In genomic region chr12:63931703-63932102, GRCh38 we compare ENCODE assay signal across 17 cellular contexts.
"Had no signal": no experiment of that assay in that cellular context is flagged by ENCODE, and none has a peak within 500 bp of the region (broad histone marks: within the 10 kb centered on the region; RNA-seq: fewer than 3 reads in every experiment).

No MANE protein-coding gene starts in this region.

- H3K27ac ChIP-seq: right atrium auricular region, thyroid gland had no signal

- DNase-seq: activated B cell treated with CpG ODN at 0.5 μM for 24 hours; activated CD4-positive, alpha-beta T cell treated with anti-CD3 and anti-CD28 coated beads, Interleukin-2, amount 10 ng/mL, durations not matched to agents 24 days and 14 days; activated naive CD8-positive, alpha-beta T cell treated with anti-CD3 and anti-CD28 coated beads for 36 hours; effector memory CD4-positive, alpha-beta T cell; erythroblast; glutamatergic neuron; kidney glomerular epithelial cell; left ventricle myocardium superior; mesendoderm; occipital lobe; small intestine; SW 1271; thyroid gland had no signal

- H3K9me3 ChIP-seq: right atrium auricular region, thyroid gland had no signal

- H3K27me3 ChIP-seq: right atrium auricular region, thyroid gland had no signal

- FAIRE-seq: bronchial epithelial cell, small intestine, TTC549, urothelium cell line had no signal

- H3K4me1 ChIP-seq: right atrium auricular region had no signal

- H3K4me3 ChIP-seq: right atrium auricular region, thyroid gland had no signal

- H3K36me3 ChIP-seq: right atrium auricular region, thyroid gland had no signal
